Comparison of ENCODE assay signal across 18 cellular contexts in genomic region chr13:77827350-77827749, GRCh38.
DNase-seq lines count a peak whose midpoint lies in the region; ATAC-seq, FAIRE-seq and TF ChIP-seq lines count a peak whose summit lies in the region.
"Had no signal": no experiment of that assay in that cellular context is flagged by ENCODE, and none has a peak within 500 bp of the region (broad histone marks: within the 10 kb centered on the region; RNA-seq: fewer than 3 reads in every experiment).

No MANE protein-coding gene starts in this region.

- intact Hi-C loops in adrenal gland (cut with DNase I) = no loop called here
- intact Hi-C loops in endothelial cell of umbilical vein (cut with micrococcal nuclease) = no loop called here
- intact Hi-C loops in left ventricle myocardium inferior (cut with micrococcal nuclease) = no loop called here
- intact Hi-C loops in posterior vena cava (cut with DNase I) = no loop called here

- H2AFZ ChIP-seq in endothelial cell of umbilical vein (ENCODE audit: low read depth, low read length) = no peak overlapping the region

- H3K27ac ChIP-seq in adrenal gland = no peak overlapping the region
- no peak overlapping the region for H3K27ac ChIP-seq in endothelial cell of umbilical vein (ENCODE audit: insufficient read depth, low read depth, low read length)
- H3K27ac ChIP-seq in left ventricle myocardium inferior (replicated peaks) = no peak overlapping the region
- H3K27ac ChIP-seq in WERI-Rb-1 = no peak overlapping the region
- H3K27ac ChIP-seq: A549, BLaER1, HL-60 had no signal

- TF ChIP-seq POLR2A in adrenal gland (IDR thresholded peaks at IDR 0.05) (no peak), endothelial cell of umbilical vein (IDR thresholded peaks at IDR 0.05; ENCODE audit: low read depth, low read length) (no peak)

- no peaks in the 10 kb centered on the region for H3K79me2 ChIP-seq in endothelial cell of umbilical vein (ENCODE audit: control insufficient read depth, insufficient read depth, low read length)

- ATAC-seq in GM18867 (IDR thresholded peaks at IDR 0.05; ENCODE audit: unreplicated experiment) = no peak
- ATAC-seq in SK-N-SH treated with all-trans-retinoic acid at 6 μM for 48 hours = no peak
- ATAC-seq: A549, HCT116 had no signal

- H3K9me3 ChIP-seq in adrenal gland (replicated peaks in 1 of 3) (no peaks in the 10 kb centered on the region), endothelial cell of umbilical vein (replicated peaks; ENCODE audit: control insufficient read depth, insufficient read depth, low read length) (no peaks in the 10 kb centered on the region), left ventricle myocardium inferior (replicated peaks) (no peaks in the 10 kb centered on the region), WERI-Rb-1 (ENCODE audit: severe bottlenecking) (no peaks in the 10 kb centered on the region)
- H3K9me3 ChIP-seq: A549, BLaER1 had no signal

- WGBS in adrenal gland, 4 donors = 66 to 77% (median 69%) methylated on average over 6 of the region's 6 CpGs

- H4K20me1 ChIP-seq in endothelial cell of umbilical vein (replicated peaks; ENCODE audit: control insufficient read depth, extremely low read depth, insufficient read depth, low read length) = no peaks in the 10 kb centered on the region
- H4K20me1 ChIP-seq: BLaER1 had no signal

- H3K4me2 ChIP-seq in endothelial cell of umbilical vein (ENCODE audit: insufficient read depth, low read length) = no peak overlapping the region
- H3K4me2 ChIP-seq: A549, BLaER1 had no signal

- dilution Hi-C loops in endothelial cell of umbilical vein (cut with MboI; ENCODE audit: extremely low pct_ligation_motif_present, low sequenced_read_pairs) = no loop called here

- H3K27me3 ChIP-seq in adrenal gland (no peaks in the 10 kb centered on the region), endothelial cell of umbilical vein (ENCODE audit: control insufficient read depth in 2 of 2, insufficient read depth in 2 of 2, low read length in 2 of 2) (no peaks in the 10 kb centered on the region), left ventricle myocardium inferior (ENCODE audit: low read depth) (no peaks in the 10 kb centered on the region), WERI-Rb-1 (ENCODE audit: insufficient read depth, low read depth, severe bottlenecking) (no peaks in the 10 kb centered on the region)
- H3K27me3 ChIP-seq: BLaER1 had no signal

- no peaks in the 10 kb centered on the region for H3K4me1 ChIP-seq in adrenal gland (replicated peaks in 1 of 2)
- H3K4me1 ChIP-seq in endothelial cell of umbilical vein (ENCODE audit: control insufficient read depth, extremely low read depth, insufficient read depth, low read length) = no peaks in the 10 kb centered on the region
- no peaks in the 10 kb centered on the region for H3K4me1 ChIP-seq in left ventricle myocardium inferior
- H3K4me1 ChIP-seq: A549, BLaER1 had no signal

- H3K9ac ChIP-seq in endothelial cell of umbilical vein (replicated peaks; ENCODE audit: extremely low read depth, insufficient read depth, low read length) = no peak overlapping the region
- H3K9ac ChIP-seq: BLaER1 had no signal

- DNase-seq in adrenal gland = peak in 5 of 7 donors; percentile 23 to 63 (median 38)
- DNase-seq in endothelial cell of umbilical vein (ENCODE audit: low read depth, low spot score) = peak; percentile 7
- DNase-seq in left ventricle myocardium inferior = peak; percentile 18
- peak; percentile 70 for DNase-seq in posterior vena cava (ENCODE audit: low spot score)
- DNase-seq in WERI-Rb-1 = no peak
- DNase-seq in GOT3 (lab: John Stamatoyannopoulos, UW) = no peak
- DNase-seq: AML-193; CD8-positive, alpha-beta memory T cell; DMS79 had no signal

- H3K36me3 ChIP-seq in adrenal gland (replicated peaks in 1 of 2) (no peaks in the 10 kb centered on the region), endothelial cell of umbilical vein (ENCODE audit: control insufficient read depth in 2 of 2, extremely low read depth in 1 of 2, insufficient read depth in 2 of 2, low read length in 2 of 2) (no peaks in the 10 kb centered on the region), left ventricle myocardium inferior (no peaks in the 10 kb centered on the region), WERI-Rb-1 (no peaks in the 10 kb centered on the region)
- H3K36me3 ChIP-seq: BLaER1 had no signal

- no peaks in the 10 kb centered on the region for H3K9me1 ChIP-seq in endothelial cell of umbilical vein (replicated peaks; ENCODE audit: control insufficient read depth, extremely low read depth, insufficient read depth, low read length)

- TF ChIP-seq CTCF in adrenal gland (IDR thresholded peaks at IDR 0.05) = no peak
- TF ChIP-seq CTCF in endothelial cell of umbilical vein (IDR thresholded peaks at IDR 0.05; ENCODE audit: extremely low read depth in 1 of 2, insufficient read depth in 1 of 2, low read depth in 1 of 2, low read length in 2 of 2) = no peak
- no peak for TF ChIP-seq CTCF in left ventricle myocardium inferior (IDR thresholded peaks at IDR 0.05; ENCODE audit: borderline replicate concordance)
- TF ChIP-seq CTCF in WERI-Rb-1 (IDR thresholded peaks at IDR 0.05; ENCODE audit: low read depth, low read length) = no peak

- POLR2A ChIA-PET in endothelial cell of umbilical vein (lab: Charles Lee) = no interaction called here

- no peak for FAIRE-seq in endothelial cell of umbilical vein (lab: Jason Lieb, UNC)
- FAIRE-seq: A549, GM12891, GM19239, H54 had no signal

- no peak overlapping the region for H3K4me3 ChIP-seq in adrenal gland
- no peak overlapping the region for H3K4me3 ChIP-seq in endothelial cell of umbilical vein (replicated peaks in 1 of 3; ENCODE audit: insufficient read depth in 1 of 3, low read depth in 1 of 3, low read length in 3 of 3)
- no peak overlapping the region for H3K4me3 ChIP-seq in left ventricle myocardium inferior
- H3K4me3 ChIP-seq in WERI-Rb-1 (ENCODE audit: low read depth, low read length) = no peak overlapping the region
- H3K4me3 ChIP-seq: A549, BLaER1 had no signal

- CTCF ChIA-PET in endothelial cell of umbilical vein (lab: Charles Lee) = no interaction called here

- BruUV-seq in endothelial cell of umbilical vein (replicated peaks; lab: Mats Ljungman, UMichigan) = no TSS peak

TF ChIP-seq in endothelial cell of umbilical vein, 7 proteins besides CTCF, POLR2A, EP300 and RAD21:
- TF ChIP-seq, protein P1, sequence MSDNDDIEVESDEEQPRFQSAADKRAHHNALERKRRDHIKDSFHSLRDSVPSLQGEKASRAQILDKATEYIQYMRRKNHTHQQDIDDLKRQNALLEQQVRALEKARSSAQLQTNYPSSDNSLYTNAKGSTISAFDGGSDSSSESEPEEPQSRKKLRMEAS (IDR thresholded peaks at IDR 0.05; ENCODE audit: insufficient read depth, insufficient read length) = no peak
- TF ChIP-seq POLR2AphosphoS5 (IDR thresholded peaks at IDR 0.05; ENCODE audit: insufficient read depth, low read depth, low read length) (no peak), FOS (IDR thresholded peaks at IDR 0.05; ENCODE audit: borderline replicate concordance, insufficient read depth, low read length) (no peak), EZH2 (IDR thresholded peaks at IDR 0.05; ENCODE audit: borderline replicate concordance, low read depth, low read length, severe bottlenecking) (no peak), GATA2 (IDR thresholded peaks at IDR 0.05; ENCODE audit: insufficient read depth, insufficient read length, low read depth, low read length) (no peak), JUN (IDR thresholded peaks at IDR 0.05; ENCODE audit: borderline replicate concordance, insufficient read depth, insufficient read length, low read depth) (no peak), MYC (IDR thresholded peaks at IDR 0.05; ENCODE audit: low read depth, low read length) (no peak)

TF ChIP-seq in SK-N-SH treated with all-trans-retinoic acid at 6 μM for 48 hours, 23 proteins besides CTCF, POLR2A, EP300 and RAD21:
- TF ChIP-seq ZFP30 (CRISPR knock-in tag; IDR thresholded peaks at IDR 0.05) = no peak
- no peak for TF ChIP-seq POU6F1 (CRISPR knock-in tag; IDR thresholded peaks at IDR 0.05; ENCODE audit: borderline replicate concordance, low read depth)
- no peak for TF ChIP-seq RARB (CRISPR knock-in tag; IDR thresholded peaks at IDR 0.05)
- TF ChIP-seq CREB5 (CRISPR knock-in tag; IDR thresholded peaks at IDR 0.05; ENCODE audit: low read depth) = no peak
- no peak for TF ChIP-seq PPARA (CRISPR knock-in tag; IDR thresholded peaks at IDR 0.05; ENCODE audit: borderline replicate concordance)
- no peak for TF ChIP-seq ESRRG (CRISPR knock-in tag; IDR thresholded peaks at IDR 0.05)
- TF ChIP-seq TCF4 (CRISPR knock-in tag; IDR thresholded peaks at IDR 0.05; ENCODE audit: borderline replicate concordance) = no peak
- TF ChIP-seq ZNF565 (CRISPR knock-in tag; conservative IDR thresholded peaks at IDR 0.05; ENCODE audit: low read depth) = no peak
- TF ChIP-seq ISL1 (CRISPR knock-in tag; IDR thresholded peaks at IDR 0.05) = no peak
- TF ChIP-seq CSDC2 (CRISPR knock-in tag; IDR thresholded peaks at IDR 0.05) = no peak
- TF ChIP-seq OSR1 (CRISPR knock-in tag; IDR thresholded peaks at IDR 0.05) = no peak

Comparison
In these comparisons a context has a peak if more than half of its experiments do, and no peak if none do; other contexts are left out.
1. DNase-seq: peak in adrenal gland (5 of 7), endothelial cell of umbilical vein (single experiment), left ventricle myocardium inferior (single experiment) and posterior vena cava (single experiment); none in WERI-Rb-1 (single experiment) and GOT3 (single experiment).